In the genomic region with DNA sequence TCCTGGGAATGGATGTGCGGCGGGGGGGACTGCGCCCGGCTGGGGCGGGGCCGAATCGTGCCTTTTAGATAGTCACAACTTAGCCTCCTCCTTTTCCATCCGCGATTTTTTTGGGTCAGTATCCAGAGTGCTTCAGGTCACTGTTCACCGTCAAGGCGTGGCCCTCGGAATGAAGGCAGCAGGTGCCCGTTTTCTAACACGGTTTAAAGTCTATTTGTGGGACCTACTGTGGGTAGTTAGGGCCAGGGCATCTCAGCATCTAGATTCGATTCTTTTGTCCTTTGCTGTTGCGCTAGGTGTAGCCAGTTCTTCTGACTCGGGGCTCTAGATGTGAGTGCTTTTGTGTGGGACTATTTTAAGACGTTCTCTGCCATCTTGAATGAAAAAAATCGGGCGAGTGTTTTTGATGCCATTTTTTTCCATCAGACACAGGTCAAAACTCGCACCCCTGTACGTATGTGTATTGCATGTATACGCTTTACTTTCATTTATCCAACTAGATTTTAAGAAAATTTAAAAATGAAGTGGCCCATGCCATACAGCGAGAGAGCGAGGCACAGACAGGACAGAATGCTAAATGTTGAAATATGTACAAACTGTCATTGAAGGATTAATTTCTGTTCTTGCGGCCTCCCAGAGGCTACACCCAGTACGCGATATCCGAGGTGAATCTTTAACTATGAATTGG, we compare ENCODE assay signal across 8 cellular contexts. TPM values are rescaled to one million over a fixed set of nuclear protein-coding genes. Genes with fewer than 3 reads are reported as not detected.
A peak's percentile ranks its signal among the peaks of the same experiment; 100 is the strongest.
DNase-seq lines count a peak whose midpoint lies in the region; ATAC-seq, FAIRE-seq and TF ChIP-seq lines count a peak whose summit lies in the region.

No MANE protein-coding gene starts in this region.

- peaks cover 89% of the 10 kb centered on the region for H3K79me2 ChIP-seq in SK-N-SH (ENCODE audit: insufficient read depth)
- peaks cover 56% of the 10 kb centered on the region for H3K79me2 ChIP-seq in mesendoderm (ENCODE audit: control insufficient read depth, insufficient read depth, low read length)

- no peak overlapping the region for H2AK5ac ChIP-seq in mesendoderm (ENCODE audit: low read length)

- H3K4me1 ChIP-seq in BLaER1 treated with 17β-estradiol and CSF1 and Interleukin-3, amounts not matched to agents 10 nM and 100 nM = peaks cover 14 to 49% (median 33%) of the 10 kb centered on the region in 10 experiments
- peaks cover 14 to 22% of the 10 kb centered on the region in 2 experiments; a peak in 3 of 4 replicates for H3K4me1 ChIP-seq in SK-N-SH (ENCODE audit: control insufficient read depth in 1 of 2, insufficient read depth in 2 of 2, low read depth in 1 of 2, low read length in 1 of 2)
- H3K4me1 ChIP-seq in mesendoderm (ENCODE audit: control insufficient read depth, low read depth, low read length) = no peaks in the 10 kb centered on the region
- peaks cover 0 to 48% (median 6%) of the 10 kb centered on the region in 4 donors for H3K4me1 ChIP-seq in tibial artery

- no peak for FAIRE-seq in urothelium cell line (lab: Jason Lieb, UNC)

- CTCF ChIA-PET in SK-N-SH (lab: Yijun Ruan, JAX) = interaction anchor here (0.6 to 3.5 kb wide), 7 partner anchors 18 to 675 kb away, joined by 3 to 37 read pairs (median 6); partner anchors contain the start of gene NR2C1

- peaks cover 0 to 3% (median 0%) of the 10 kb centered on the region in 11 experiments; a peak in 1 of 22 replicates for H3K9me3 ChIP-seq in BLaER1 treated with 17β-estradiol and CSF1 and Interleukin-3, amounts not matched to agents 10 nM and 100 nM (replicated peaks in 1 of 11)
- H3K9me3 ChIP-seq in SK-N-SH (no peaks in the 10 kb centered on the region), tibial artery (no peaks in the 10 kb centered on the region)

- DNase-seq in LoVo (ENCODE audit: low spot score) (peak; percentile 62), SK-N-SH (no peak), coronary artery (ENCODE audit: low spot score) (no peak), mesendoderm (no peak), tibial artery (no peak), urothelium cell line (ENCODE audit: low spot score) (no peak)

- peak overlapping the region; percentile 97 for H3K56ac ChIP-seq in mesendoderm (ENCODE audit: low read length)

- peak overlapping the region; percentile 76 to 89 (median 80) for H3K4me2 ChIP-seq in BLaER1 treated with 17β-estradiol and CSF1 and Interleukin-3, amounts not matched to agents 10 nM and 100 nM
- peak overlapping the region; percentile 78 for H3K4me2 ChIP-seq in SK-N-SH
- peak overlapping the region; percentile 45 for H3K4me2 ChIP-seq in mesendoderm (ENCODE audit: low read length)

- H4K20me1 ChIP-seq in BLaER1 treated with 17β-estradiol and CSF1 and Interleukin-3, amounts not matched to agents 10 nM and 100 nM = peaks cover 0 to 49% (median 29%) of the 10 kb centered on the region in 11 experiments; a peak in 12 of 22 replicates
- H4K20me1 ChIP-seq in SK-N-SH (ENCODE audit: insufficient read depth) = peaks cover 2% of the 10 kb centered on the region; the same call in 1 of the 2 replicates

- H3K4me3 ChIP-seq in BLaER1 treated with 17β-estradiol and CSF1 and Interleukin-3, amounts not matched to agents 10 nM and 100 nM = peak overlapping the region; percentile 74 to 95 (median 88)
- H3K4me3 ChIP-seq in SK-N-SH (ENCODE audit: low read depth in 2 of 2, low read length in 1 of 2) (peak overlapping the region; percentile 92 to 93), coronary artery (peak overlapping the region; percentile 88), mesendoderm (ENCODE audit: low read length) (peak overlapping the region; percentile 87), tibial artery (peak overlapping the region; percentile 70 to 97)

- WGBS in SK-N-SH (ENCODE audit: low lambda C conversion rate) = 2% methylated on average over 24 of the region's 29 CpGs
- WGBS in mesendoderm (ENCODE audit: extremely low coverage, insufficient coverage, low lambda C conversion rate) = no CpG with 5 or more reads among the region's 29 CpGs

- peak; percentile 5 for ATAC-seq in GM18909 (IDR thresholded peaks at IDR 0.05; ENCODE audit: poor library complexity, unreplicated experiment)

- no peak overlapping the region for H2BK5ac ChIP-seq in mesendoderm (ENCODE audit: low read length)

- intact Hi-C loops in tibial artery (cut with DNase I; ENCODE audit: low total_unique reads) = loop anchor here (10.0 kb wide), 1 partner anchor 116 kb away; no protein-coding TSS in a partner anchor

- TF ChIP-seq CTCF in SK-N-SH (IDR thresholded peaks at IDR 0.05) (no peak), coronary artery (IDR thresholded peaks at IDR 0.05) (no peak), tibial artery (IDR thresholded peaks at IDR 0.05) (no peak)

- H2BK15ac ChIP-seq in mesendoderm (replicated peaks; ENCODE audit: low read depth) = no peak overlapping the region

- H3K36me3 ChIP-seq in BLaER1 treated with 17β-estradiol and CSF1 and Interleukin-3, amounts not matched to agents 10 nM and 100 nM = peaks cover 0 to 20% (median 10%) of the 10 kb centered on the region in 11 experiments; a peak in 11 of 22 replicates
- peaks cover 0 to 3% of the 10 kb centered on the region in 2 experiments for H3K36me3 ChIP-seq in SK-N-SH (replicated peaks in 1 of 2; ENCODE audit: control insufficient read depth in 1 of 2, insufficient read depth in 2 of 2, low read length in 1 of 2)
- H3K36me3 ChIP-seq in mesendoderm (ENCODE audit: control insufficient read depth, insufficient read depth, low read length) = no peaks in the 10 kb centered on the region
- H3K36me3 ChIP-seq in tibial artery = no peaks in the 10 kb centered on the region

- peak overlapping the region; percentile 86 to 94 (median 90) for H3K9ac ChIP-seq in BLaER1 treated with 17β-estradiol and CSF1 and Interleukin-3, amounts not matched to agents 10 nM and 100 nM
- H3K9ac ChIP-seq in SK-N-SH = peak overlapping the region; percentile 88
- peak overlapping the region; percentile 78 for H3K9ac ChIP-seq in mesendoderm (ENCODE audit: low read length)

- H3K9me2 ChIP-seq in SK-N-SH = no peaks in the 10 kb centered on the region

- H3K79me1 ChIP-seq in mesendoderm (ENCODE audit: low read length) = no peaks in the 10 kb centered on the region

- H3K27me3 ChIP-seq in BLaER1 treated with 17β-estradiol and CSF1 and Interleukin-3, amounts not matched to agents 10 nM and 100 nM = no peaks in the 10 kb centered on the region
- H3K27me3 ChIP-seq in SK-N-SH (ENCODE audit: insufficient read depth) (no peaks in the 10 kb centered on the region), mesendoderm (ENCODE audit: insufficient read depth, low read length, poor library complexity) (no peaks in the 10 kb centered on the region), tibial artery (no peaks in the 10 kb centered on the region)

- H4K5ac ChIP-seq in mesendoderm (ENCODE audit: low read length) = no peak overlapping the region

- H3F3A ChIP-seq in SK-N-SH (replicated peaks; ENCODE audit: insufficient read depth) = peaks cover 27% of the 10 kb centered on the region

- H3K27ac ChIP-seq in BLaER1 treated with 17β-estradiol and CSF1 and Interleukin-3, amounts not matched to agents 10 nM and 100 nM = peak overlapping the region; percentile 78 to 94 (median 91)
- H3K27ac ChIP-seq in SK-N-SH (ENCODE audit: low read depth in 2 of 2, low read length in 1 of 2) (peak overlapping the region; percentile 95 to 99), coronary artery (peak overlapping the region; percentile 87 to 95), mesendoderm (ENCODE audit: low read depth, low read length) (peak overlapping the region; percentile 78), tibial artery (peak overlapping the region; percentile 94 to 100)

- H3K23ac ChIP-seq in mesendoderm (ENCODE audit: low read length) = no peak overlapping the region

- peak overlapping the region; percentile 28 for H4K8ac ChIP-seq in mesendoderm (ENCODE audit: low read depth, low read length)

- TF ChIP-seq EP300 in SK-N-SH (IDR thresholded peaks at IDR 0.05; ENCODE audit: borderline replicate concordance in 1 of 2, low read depth in 1 of 2, low read length in 1 of 2) = no peak

- no peak overlapping the region for H2BK120ac ChIP-seq in mesendoderm (ENCODE audit: low read depth, low read length)

- POLR2A ChIA-PET in SK-N-SH (lab: Yijun Ruan, JAX) = interaction anchor here (0.9 to 1.2 kb wide), 3 partner anchors 22 to 255 kb away, joined by 3 to 14 read pairs (median 4); partner anchors contain the start of genes METAP2 and NR2C1

- peak overlapping the region; percentile 91 for H3K18ac ChIP-seq in mesendoderm (ENCODE audit: low read length)

- no peak for TF ChIP-seq RAD21 in SK-N-SH (IDR thresholded peaks at IDR 0.05; ENCODE audit: low read length)

- H3K4ac ChIP-seq in mesendoderm (ENCODE audit: low read depth, low read length) = peak overlapping the region; percentile 62

- H2AFZ ChIP-seq in SK-N-SH (ENCODE audit: low read depth) = peak overlapping the region; percentile 81

TF ChIP-seq in SK-N-SH, 30 proteins besides CTCF, POLR2A, EP300 and RAD21:
- peak; percentile 58 for TF ChIP-seq MXI1 (IDR thresholded peaks at IDR 0.05; ENCODE audit: low read depth, low read length)
- TF ChIP-seq RCOR1 (IDR thresholded peaks at IDR 0.05; ENCODE audit: low read length) = peak; percentile 6; the same call in 1 of the 2 replicates
- TF ChIP-seq FOXM1 (IDR thresholded peaks at IDR 0.05; ENCODE audit: low read depth) = no peak
- peak; percentile 9; the same call in 1 of the 2 replicates for TF ChIP-seq POLR2AphosphoS5 (IDR thresholded peaks at IDR 0.05; ENCODE audit: low read depth, low read length)
- TF ChIP-seq FOSL2 (IDR thresholded peaks at IDR 0.05; ENCODE audit: borderline replicate concordance, low read depth) = no peak
- TF ChIP-seq TAF1 (IDR thresholded peaks at IDR 0.05; ENCODE audit: borderline replicate concordance, low read depth, low read length) = peak; percentile 12; the same call in 1 of the 2 replicates
- peak; percentile 81 for TF ChIP-seq YY1 (IDR thresholded peaks at IDR 0.05; ENCODE audit: low read depth)

RNA-seq across cellular contexts. Expression of gene VEZT, which starts 0.7 kb away (rescaled TPM):
- 41.2 and 55.0 TPM in 2 replicates for polyA plus RNA-seq in SK-N-SH (2012; rRNA removed)
- 58.3 and 62.7 TPM in 2 replicates for polyA plus RNA-seq in SK-N-SH (2012; cell fraction: cytosol; rRNA removed)
- 20.6 and 53.6 TPM in 2 replicates for polyA plus RNA-seq in SK-N-SH (2012; cell fraction: nucleus; rRNA removed)
- polyA plus RNA-seq in mesendoderm (2013, experiment 1 of 2) = 45.3 TPM
- polyA plus RNA-seq in mesendoderm (2013, experiment 2 of 2) = 45.4 TPM

RNA-seq across cellular contexts. Expression of gene FGD6, which starts 1.0 kb away (rescaled TPM):
- polyA plus RNA-seq in SK-N-SH (2012; rRNA removed) = 2.8 and 3.8 TPM in 2 replicates
- 2.4 and 2.7 TPM in 2 replicates for polyA plus RNA-seq in SK-N-SH (2012; cell fraction: cytosol; rRNA removed)
- polyA plus RNA-seq in SK-N-SH (2012; cell fraction: nucleus; rRNA removed) = 3.9 and 9.8 TPM in 2 replicates
- 8.6 TPM for polyA plus RNA-seq in mesendoderm (2013, experiment 1 of 2)
- 8.7 TPM for polyA plus RNA-seq in mesendoderm (2013, experiment 2 of 2)
